ENCODE assay signal across 22 cellular contexts in genomic region chr17:83092186-83092585, GRCh38. TPM values are rescaled to one million over a fixed set of nuclear protein-coding genes. Genes with fewer than 3 reads are reported as not detected.
DNase-seq lines count a peak whose midpoint lies in the region; ATAC-seq and TF ChIP-seq lines count a peak whose summit lies in the region.
"Had no signal": no experiment of that assay in that cellular context is flagged by ENCODE, and none has a peak within 500 bp of the region (broad histone marks: within the 10 kb centered on the region; RNA-seq: fewer than 3 reads in every experiment).

No MANE protein-coding gene starts in this region.

- H3K27ac ChIP-seq in PC-9: peak overlapping the region; percentile 100
- peak overlapping the region; percentile 83 to 93 (median 92) for H3K27ac ChIP-seq in body of pancreas
- peak overlapping the region; percentile 85 for H3K27ac ChIP-seq in lower lobe of right lung
- peak overlapping the region; percentile 91 for H3K27ac ChIP-seq in suprapubic skin
- H3K27ac ChIP-seq: HL-60 had no signal

- no peak for TF ChIP-seq CTCF in PC-9 (conservative IDR thresholded peaks at IDR 0.05)
- TF ChIP-seq CTCF in body of pancreas (IDR thresholded peaks at IDR 0.05): no peak
- no peak for TF ChIP-seq CTCF in lower lobe of right lung (IDR thresholded peaks at IDR 0.05)
- TF ChIP-seq CTCF in suprapubic skin (IDR thresholded peaks at IDR 0.05): no peak

- H3K4me3 ChIP-seq in PC-9 (peak overlapping the region; percentile 51; the same call in 1 of the 2 replicates), body of pancreas (no peak overlapping the region), lower lobe of right lung (peak overlapping the region; percentile 32), suprapubic skin (peak overlapping the region; percentile 30)
- H3K4me3 ChIP-seq: GM23338, prostate gland had no signal

- CTCF ChIA-PET in PC-9 (lab: Charles Lee): no interaction called here

- WGBS in body of pancreas, 2 donors: 71 to 77% methylated on average over 10 to 21 of the region's 26 CpGs
- 94% methylated on average over 10 of the region's 26 CpGs for WGBS in suprapubic skin

- H3F3A ChIP-seq in PC-9 (ENCODE audit: insufficient read depth, low read depth): peaks cover 15% of the 10 kb centered on the region

- H2AFZ ChIP-seq in PC-9: no peak overlapping the region
- H2AFZ ChIP-seq: GM23338 had no signal

- TF ChIP-seq EP300 in suprapubic skin (IDR thresholded peaks at IDR 0.05): no peak

- H3K27me3 ChIP-seq in PC-9 (ENCODE audit: insufficient read depth, low read depth) (no peaks in the 10 kb centered on the region), body of pancreas (no peaks in the 10 kb centered on the region), lower lobe of right lung (ENCODE audit: low read depth) (no peaks in the 10 kb centered on the region), suprapubic skin (no peaks in the 10 kb centered on the region)

- peaks cover 48% of the 10 kb centered on the region for H3K4me1 ChIP-seq in PC-9 (replicated peaks; ENCODE audit: insufficient read depth)
- peaks cover 49% of the 10 kb centered on the region for H3K4me1 ChIP-seq in body of pancreas
- H3K4me1 ChIP-seq in lower lobe of right lung: peaks cover 40% of the 10 kb centered on the region
- H3K4me1 ChIP-seq in suprapubic skin: peaks cover 72% of the 10 kb centered on the region

- no TSS peak for BruUV-seq in PC-9 (replicated peaks; lab: Mats Ljungman, UMichigan)

- DNase-seq in PC-9 (no peak), body of pancreas (no peak), lower lobe of right lung (no peak), suprapubic skin (ENCODE audit: low spot score in 2 of 2) (no peak), DMS79 (lab: John Stamatoyannopoulos, UW) (no peak), NCI-H524 treated with DMSO at 0.1 percent for 48 hours (lab: John Stamatoyannopoulos, UW) (no peak), SKM-1 (lab: John Stamatoyannopoulos, UW; ENCODE audit: unreplicated experiment) (no peak)
- no peak for DNase-seq in stimulated activated CD4-positive, alpha-beta T cell treated with anti-CD3 and anti-CD28 coated beads, Interleukin-4, amount 100 ng/mL, for 4 hours
- DNase-seq: activated CD4-positive, alpha-beta T cell treated with anti-CD3 and anti-CD28 coated beads for 1 hour; CD4-positive, alpha-beta T cell; GF-D8; head of caudate nucleus; naive thymus-derived CD8-positive, alpha-beta T cell; NCI-H1417 treated with DMSO at 0.1 percent for 48 hours; NCI-H2171 treated with DMSO at 0.1 percent for 48 hours; NCI-H69; SHP77; stimulated activated CD4-positive, alpha-beta T cell treated with anti-CD3 and anti-CD28 coated beads, Interleukin-4, amount 100 ng/mL, for 24 hours; T-cell had no signal

- TF ChIP-seq POLR2A in body of pancreas (IDR thresholded peaks at IDR 0.05) (no peak), suprapubic skin (IDR thresholded peaks at IDR 0.05) (no peak)

- H3K79me2 ChIP-seq in PC-9 (ENCODE audit: low read depth): peaks cover 23% of the 10 kb centered on the region

- no peaks in the 10 kb centered on the region for H4K20me1 ChIP-seq in PC-9 (ENCODE audit: insufficient read depth)

- H3K36me3 ChIP-seq in PC-9 (ENCODE audit: low read depth) (no peaks in the 10 kb centered on the region), body of pancreas (replicated peaks in 1 of 2; ENCODE audit: insufficient read depth in 1 of 2, low read depth in 2 of 2) (peaks cover 0 to 11% of the 10 kb centered on the region in 2 donors), lower lobe of right lung (peaks cover 54% of the 10 kb centered on the region), suprapubic skin (peaks cover 46% of the 10 kb centered on the region)

- H3K9me3 ChIP-seq in PC-9 (ENCODE audit: insufficient read depth, low read depth): no peaks in the 10 kb centered on the region
- H3K9me3 ChIP-seq in body of pancreas: no peaks in the 10 kb centered on the region
- H3K9me3 ChIP-seq in lower lobe of right lung: no peaks in the 10 kb centered on the region
- no peaks in the 10 kb centered on the region for H3K9me3 ChIP-seq in suprapubic skin
- H3K9me3 ChIP-seq: prostate gland had no signal

- ATAC-seq in body of pancreas (no peak), lower lobe of right lung (peak in 1 of 2 donors; percentile 9)
- ATAC-seq: GM23338; naive thymus-derived CD8-positive, alpha-beta T cell; T-cell had no signal

- H3K4me2 ChIP-seq in PC-9: peak overlapping the region; percentile 94
- H3K4me2 ChIP-seq: GM23338 had no signal

- no peaks in the 10 kb centered on the region for H3K9me2 ChIP-seq in PC-9 (ENCODE audit: insufficient read depth)

- POLR2A ChIA-PET in PC-9 (lab: Charles Lee; ENCODE audit: unreplicated experiment): interaction anchor here (0.6 kb wide), 1 partner anchor 41 kb away, joined by 3 read pairs; no protein-coding TSS in a partner anchor

- intact Hi-C loops in PC-9 (cut with micrococcal nuclease; ENCODE audit: unreplicated experiment) (no loop called here), body of pancreas (cut with DNase I) (no loop called here), lower lobe of right lung (cut with DNase I) (no loop called here)

RNA-seq across cellular contexts. Expression of gene METRNL, which starts 12.8 kb away (rescaled TPM):
- 44.6 and 61.7 TPM in 2 replicates for total RNA-seq in PC-9 (2021)
- total RNA-seq in body of pancreas: 10 to 100 TPM; 21.3 to 26.4 TPM
- 59.8 TPM for total RNA-seq in lower lobe of right lung
- total RNA-seq in suprapubic skin: 100 to 1,000 TPM in 3 of 4 donors, 10 to 100 TPM in 1; 59.1 to 222 (median 155) TPM

Comparison
In these comparisons a context has a peak if more than half of its experiments do, and no peak if none do; other contexts are left out.
1. H3K4me3 ChIP-seq: peak in PC-9 (single experiment), lower lobe of right lung (single experiment) and suprapubic skin (single experiment); none in body of pancreas (0 of 2).
2. Peak in every context shown above with its lines, with median percentiles within 50 percentile points of each other: H3K27ac ChIP-seq.